Comparison of ENCODE assay signal across 8 cellular contexts in the genomic region with DNA sequence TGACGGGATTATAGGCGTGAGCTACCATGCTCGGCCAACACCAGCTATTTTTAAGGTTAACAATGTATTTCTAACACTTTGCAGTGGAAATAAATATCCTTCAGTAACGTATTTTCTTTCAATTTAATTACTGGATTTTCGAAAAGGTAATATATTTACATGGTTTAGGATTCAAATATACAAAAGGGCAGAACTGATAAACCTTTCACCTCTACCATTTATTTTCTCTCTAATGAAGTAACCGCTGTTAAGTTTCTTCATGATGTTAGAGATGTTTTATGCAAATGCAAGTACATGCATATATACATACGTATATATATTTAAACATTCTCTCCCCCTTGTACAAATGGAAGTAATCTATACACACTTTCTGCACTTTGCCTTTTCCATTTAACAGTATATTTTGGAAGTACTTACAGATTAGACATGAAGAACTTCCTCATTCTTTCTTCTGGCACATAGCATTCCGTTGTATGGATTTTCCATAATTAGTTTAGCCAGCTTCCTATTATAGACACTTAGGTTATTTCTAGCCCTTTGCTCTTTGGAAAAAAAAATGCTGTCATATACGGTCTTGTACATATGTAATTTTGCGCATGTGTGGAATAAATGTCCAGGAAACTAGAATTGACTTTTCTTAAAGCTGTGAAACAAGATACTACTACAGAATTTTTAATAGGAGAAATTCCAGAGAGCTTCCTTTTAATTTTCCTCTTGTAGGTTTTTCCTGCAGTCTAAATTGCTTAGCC. TPM values are rescaled to one million over a fixed set of nuclear protein-coding genes. Genes with fewer than 3 reads are reported as not detected.
DNase-seq lines count a peak whose midpoint lies in the region; ATAC-seq and TF ChIP-seq lines count a peak whose summit lies in the region.

No MANE protein-coding gene starts in this region.

- POLR2A ChIA-PET in Caco-2 (lab: Charles Lee): interaction anchor here (1.3 to 6.4 kb wide), 3 partner anchors 14 to 109 kb away, joined by 4 to 88 read pairs (median 9); a partner anchor contains a TSS
- POLR2A ChIA-PET in activated CD8-positive, alpha-beta T cell treated with anti-CD3 and anti-CD28 coated beads for 36 hours (lab: Charles Lee): interaction anchor here (0.8 to 8.5 kb wide), 17 partner anchors 12 to 212 kb away, joined by 3 to 202 read pairs (median 5); a partner anchor contains a TSS

- peaks cover 8% of the 10 kb centered on the region for H3K27me3 Mint-ChIP-seq in Caco-2 (ENCODE audit: insufficient read depth, unreplicated experiment)
- H3K27me3 Mint-ChIP-seq in activated CD8-positive, alpha-beta T cell treated with anti-CD3 and anti-CD28 coated beads for 36 hours: peaks cover 7% of the 10 kb centered on the region

- no peak for ATAC-seq in activated CD8-positive, alpha-beta T cell treated with anti-CD3 and anti-CD28 coated beads for 36 hours

- H3K9ac ChIP-seq in HUES48 (ENCODE audit: low read depth, low read length): no peak overlapping the region

- BruUV-seq in Caco-2 (replicated peaks; lab: Mats Ljungman, UMichigan): no TSS peak

- H3K27ac Mint-ChIP-seq in Caco-2 (ENCODE audit: unreplicated experiment): peak overlapping the region; percentile 100
- H3K27ac Mint-ChIP-seq in activated CD8-positive, alpha-beta T cell treated with anti-CD3 and anti-CD28 coated beads for 36 hours: peak overlapping the region; percentile 98

- H3K36me3 Mint-ChIP-seq in Caco-2 (ENCODE audit: insufficient read depth, unreplicated experiment): peaks cover 53% of the 10 kb centered on the region
- H3K36me3 Mint-ChIP-seq in activated CD8-positive, alpha-beta T cell treated with anti-CD3 and anti-CD28 coated beads for 36 hours (ENCODE audit: low read depth): peaks cover 6% of the 10 kb centered on the region

- CTCF ChIA-PET in Caco-2 (lab: Charles Lee): interaction anchor here (0.6 to 0.8 kb wide), 2 partner anchors 145 to 150 kb away, joined by 3 to 4 read pairs; no protein-coding TSS in a partner anchor
- CTCF ChIA-PET in activated CD8-positive, alpha-beta T cell treated with anti-CD3 and anti-CD28 coated beads for 36 hours (lab: Charles Lee): interaction anchor here (0.7 to 3.3 kb wide), 11 partner anchors 11 to 208 kb away, joined by 3 to 13 read pairs (median 4); a partner anchor contains a TSS

- peak overlapping the region; percentile 36 for H3K4me3 ChIP-seq in Caco-2 (ENCODE audit: low read depth, low read length)
- H3K4me3 ChIP-seq in HUES48 (ENCODE audit: low read depth, low read length): peak overlapping the region; percentile 100
- H3K4me3 ChIP-seq in iPS-18c (ENCODE audit: insufficient read depth, low read depth, low read length): peak overlapping the region; percentile 42; the same call in 1 of the 2 replicates

- DNase-seq in Caco-2 (no peak), superior temporal gyrus (ENCODE audit: extremely low spot score) (peak; percentile 67), GM13977 (ENCODE audit: low spot score) (no peak), anterior cingulate cortex (lab: John Stamatoyannopoulos, UW) (no peak), UCSD-AML1 (lab: John Stamatoyannopoulos, UW; ENCODE audit: unreplicated experiment) (no peak)
- no peak for DNase-seq in activated CD8-positive, alpha-beta T cell treated with anti-CD3 and anti-CD28 coated beads for 36 hours

- H3K36me3 ChIP-seq in Caco-2 (ENCODE audit: control insufficient read depth, insufficient read depth, low read length) (no peaks in the 10 kb centered on the region), HUES48 (ENCODE audit: control insufficient read depth, insufficient read depth, low read length) (no peaks in the 10 kb centered on the region)

- TF ChIP-seq CTCF in Caco-2 (IDR thresholded peaks at IDR 0.05; ENCODE audit: insufficient read depth in 1 of 2, low read depth in 1 of 2, low read length in 1 of 2, severe bottlenecking in 1 of 2, unreplicated experiment in 1 of 2): no peak
- TF ChIP-seq CTCF in activated CD8-positive, alpha-beta T cell treated with anti-CD3 and anti-CD28 coated beads for 36 hours (IDR thresholded peaks at IDR 0.05): no peak
- TF ChIP-seq CTCF in GM13977 (IDR thresholded peaks at IDR 0.05; ENCODE audit: extremely low read depth, insufficient read depth, missing control alignments): no peak

- no peak overlapping the region for H3K27ac ChIP-seq in HUES48 (ENCODE audit: low read depth, low read length)

- in situ Hi-C loops in GM13977 (cut with MboI; ENCODE audit: low pct_unique_long_range_greater_than_20kb, low sequenced_read_pairs, unreplicated experiment): no loop called here

- H3K9me3 ChIP-seq in Caco-2: no peaks in the 10 kb centered on the region
- H3K9me3 ChIP-seq in HUES48 (ENCODE audit: control insufficient read depth, insufficient read depth, low read length): no peaks in the 10 kb centered on the region
- no peaks in the 10 kb centered on the region for H3K9me3 ChIP-seq in iPS-18c (ENCODE audit: control insufficient read depth, insufficient read depth, low read length)

- peaks cover 13% of the 10 kb centered on the region for H3K4me1 Mint-ChIP-seq in Caco-2 (ENCODE audit: low read depth, unreplicated experiment)
- peaks cover 25% of the 10 kb centered on the region for H3K4me1 Mint-ChIP-seq in activated CD8-positive, alpha-beta T cell treated with anti-CD3 and anti-CD28 coated beads for 36 hours (ENCODE audit: low read depth)

- H3K4me1 ChIP-seq in Caco-2: 0 out of 2 replicates have a peak, but pooled peaks cover 3% of the 10 kb centered on the region
- peaks cover 8% of the 10 kb centered on the region for H3K4me1 ChIP-seq in HUES48 (ENCODE audit: control insufficient read depth, insufficient read depth, low read length)

- H3K27me3 ChIP-seq in Caco-2 (replicated peaks; ENCODE audit: control insufficient read depth, insufficient read depth, low read length) (no peaks in the 10 kb centered on the region), HUES48 (ENCODE audit: control insufficient read depth, insufficient read depth, low read length) (no peaks in the 10 kb centered on the region)

- intact Hi-C loops in Caco-2 (cut with micrococcal nuclease; ENCODE audit: unreplicated experiment): loop anchor here (5.0 kb wide), 2 partner anchors 74 to 144 kb away; a partner anchor contains a TSS
- intact Hi-C loops in activated CD8-positive, alpha-beta T cell treated with anti-CD3 and anti-CD28 coated beads for 36 hours (cut with micrococcal nuclease): no loop called here

- no peaks in the 10 kb centered on the region for H3K9me3 Mint-ChIP-seq in Caco-2 (ENCODE audit: unreplicated experiment)
- H3K9me3 Mint-ChIP-seq in activated CD8-positive, alpha-beta T cell treated with anti-CD3 and anti-CD28 coated beads for 36 hours: no peaks in the 10 kb centered on the region

- peak overlapping the region; percentile 92 for H3K4me3 Mint-ChIP-seq in Caco-2 (ENCODE audit: unreplicated experiment)
- H3K4me3 Mint-ChIP-seq in activated CD8-positive, alpha-beta T cell treated with anti-CD3 and anti-CD28 coated beads for 36 hours: peak overlapping the region; percentile 92

RNA-seq across cellular contexts. Expression of a gene that starts 14.9 kb away (rescaled TPM):
- not detected in 2 replicates for total RNA-seq in Caco-2 (2022)
- total RNA-seq in activated CD8-positive, alpha-beta T cell treated with anti-CD3 and anti-CD28 coated beads for 36 hours: not detected

RNA-seq across cellular contexts. Expression of a gene that starts 40.0 kb away (rescaled TPM):
- total RNA-seq in Caco-2 (2022): 27.5 and 38.6 TPM in 2 replicates
- 100 to 1,000 TPM; 130 to 134 TPM for total RNA-seq in activated CD8-positive, alpha-beta T cell treated with anti-CD3 and anti-CD28 coated beads for 36 hours

Comparison
In these comparisons a context has a peak if more than half of its experiments do, and no peak if none do; other contexts are left out.
1. H3K4me3 ChIP-seq: peak in every context shown above with its lines; median percentile 100 in HUES48; 42 in iPS-18c; 36 in Caco-2.